In the genomic region with DNA sequence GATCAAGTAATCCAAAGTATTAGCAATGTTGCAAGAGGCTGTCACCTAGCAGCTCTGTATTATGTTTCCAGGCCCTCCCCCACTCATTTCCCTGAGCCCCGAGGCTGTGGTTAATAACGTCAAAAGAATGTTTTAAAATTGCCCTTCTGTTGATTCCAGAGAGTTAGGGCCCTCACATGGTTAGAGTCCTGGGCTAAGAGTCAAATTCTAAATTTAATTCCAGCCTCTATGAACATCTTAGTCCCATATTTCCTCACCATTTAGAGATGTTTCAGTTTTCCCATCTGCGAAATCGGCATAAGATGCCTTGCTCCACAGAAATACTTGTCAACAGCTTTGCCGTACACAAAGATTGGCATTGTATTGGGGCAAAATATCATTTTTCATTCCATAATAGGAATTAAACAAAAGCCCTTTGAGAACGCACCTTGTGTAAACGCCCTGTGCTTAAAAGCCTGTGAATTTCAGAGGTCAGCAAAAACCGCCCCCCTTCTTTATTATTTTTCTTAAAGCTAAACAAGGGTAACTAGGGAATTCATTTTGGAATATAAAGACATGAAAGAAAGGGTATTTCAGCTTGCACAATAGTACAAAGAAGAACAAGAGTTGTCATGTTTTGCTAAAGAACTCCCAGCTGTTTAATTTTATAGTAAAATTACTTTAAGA, we compare ENCODE assay signal across 11 cellular contexts.
DNase-seq lines count a peak whose midpoint lies in the region; ATAC-seq, FAIRE-seq and TF ChIP-seq lines count a peak whose summit lies in the region.
"Had no signal": no experiment of that assay in that cellular context is flagged by ENCODE, and none has a peak within 500 bp of the region (broad histone marks: within the 10 kb centered on the region; RNA-seq: fewer than 3 reads in every experiment).

No MANE protein-coding gene starts in this region.

- no peak for FAIRE-seq in GM12892 (lab: Jason Lieb, UNC)
- FAIRE-seq: H1 had no signal

- H3K36me3 Mint-ChIP-seq in activated CD8-positive, alpha-beta T cell treated with anti-CD3 and anti-CD28 coated beads for 36 hours (ENCODE audit: low read depth), result peaks cover 32% of the 10 kb centered on the region
- H3K36me3 Mint-ChIP-seq in activated CD8-positive, alpha-beta T cell treated with anti-CD3 and anti-CD28 coated beads, Interleukin-2, amount 10 ng/mL, durations not matched to agents 7 days and 5 days (ENCODE audit: low read depth), result peaks cover 34% of the 10 kb centered on the region
- no peaks in the 10 kb centered on the region for H3K36me3 Mint-ChIP-seq in T-helper 17 cell (ENCODE audit: low read depth)

- peak overlapping the region; percentile 79 to 93 for H3K27ac ChIP-seq in thoracic aorta

- no peak for ATAC-seq in activated CD8-positive, alpha-beta T cell treated with anti-CD3 and anti-CD28 coated beads for 36 hours
- ATAC-seq in activated CD8-positive, alpha-beta T cell treated with anti-CD3 and anti-CD28 coated beads, Interleukin-2, amount 10 ng/mL, durations not matched to agents 7 days and 5 days, result no peak
- ATAC-seq in T-helper 17 cell (no peak), left ventricle myocardium superior (peak; percentile 39), thoracic aorta (ENCODE audit: insufficient number of reproducible peaks, low FRiP score, low read depth) (peak; percentile 84), HG03460 (IDR thresholded peaks at IDR 0.05; ENCODE audit: unreplicated experiment) (no peak)

- H3K27me3 Mint-ChIP-seq in activated CD8-positive, alpha-beta T cell treated with anti-CD3 and anti-CD28 coated beads for 36 hours, result no peaks in the 10 kb centered on the region
- no peaks in the 10 kb centered on the region for H3K27me3 Mint-ChIP-seq in activated CD8-positive, alpha-beta T cell treated with anti-CD3 and anti-CD28 coated beads, Interleukin-2, amount 10 ng/mL, durations not matched to agents 7 days and 5 days (ENCODE audit: low read depth)
- H3K27me3 Mint-ChIP-seq in T-helper 17 cell, result no peaks in the 10 kb centered on the region

- H3K27me3 ChIP-seq in thoracic aorta (replicated peaks; ENCODE audit: insufficient read depth), result no peaks in the 10 kb centered on the region

- TF ChIP-seq POLR2A in GM12892 (IDR thresholded peaks at IDR 0.05; ENCODE audit: low read depth, low read length), result no peak

- no peak overlapping the region for H3K4me3 Mint-ChIP-seq in activated CD8-positive, alpha-beta T cell treated with anti-CD3 and anti-CD28 coated beads for 36 hours
- H3K4me3 Mint-ChIP-seq in activated CD8-positive, alpha-beta T cell treated with anti-CD3 and anti-CD28 coated beads, Interleukin-2, amount 10 ng/mL, durations not matched to agents 7 days and 5 days, result no peak overlapping the region
- no peak overlapping the region for H3K4me3 Mint-ChIP-seq in T-helper 17 cell

- intact Hi-C loops in activated CD8-positive, alpha-beta T cell treated with anti-CD3 and anti-CD28 coated beads for 36 hours (cut with micrococcal nuclease), result no loop called here
- intact Hi-C loops in left ventricle myocardium superior (cut with micrococcal nuclease), result loop anchor here (5.0 kb wide), 1 partner anchor 135 kb away; a partner anchor contains a TSS

- POLR2A ChIA-PET in activated CD8-positive, alpha-beta T cell treated with anti-CD3 and anti-CD28 coated beads for 36 hours (lab: Charles Lee), result interaction anchor here (1.0 to 4.1 kb wide), 6 partner anchors 10 to 206 kb away, joined by 3 to 21 read pairs (median 4); no protein-coding TSS in a partner anchor
- POLR2A ChIA-PET in activated CD8-positive, alpha-beta T cell treated with anti-CD3 and anti-CD28 coated beads, Interleukin-2, amount 10 ng/mL, durations not matched to agents 7 days and 5 days (lab: Charles Lee), result interaction anchor here (0.9 to 5.9 kb wide), 8 partner anchors 9 to 208 kb away, joined by 3 to 41 read pairs (median 5); a partner anchor contains a TSS

- CTCF ChIA-PET in activated CD8-positive, alpha-beta T cell treated with anti-CD3 and anti-CD28 coated beads for 36 hours (lab: Charles Lee), result interaction anchor here (0.6 to 5.8 kb wide), 17 partner anchors 8 to 211 kb away, joined by 3 to 106 read pairs (median 6); a partner anchor contains a TSS
- CTCF ChIA-PET in activated CD8-positive, alpha-beta T cell treated with anti-CD3 and anti-CD28 coated beads, Interleukin-2, amount 10 ng/mL, durations not matched to agents 7 days and 5 days (lab: Charles Lee), result interaction anchor here (0.6 to 11.3 kb wide), 20 partner anchors 9 to 400 kb away, joined by 3 to 253 read pairs (median 12); a partner anchor contains a TSS

- H3K9me3 ChIP-seq in T-helper 17 cell (ENCODE audit: control insufficient read depth, low read length, poor library complexity, severe bottlenecking) (no peaks in the 10 kb centered on the region), thoracic aorta (no peaks in the 10 kb centered on the region)

- no peaks in the 10 kb centered on the region for H3K9me3 Mint-ChIP-seq in activated CD8-positive, alpha-beta T cell treated with anti-CD3 and anti-CD28 coated beads for 36 hours
- no peaks in the 10 kb centered on the region for H3K9me3 Mint-ChIP-seq in activated CD8-positive, alpha-beta T cell treated with anti-CD3 and anti-CD28 coated beads, Interleukin-2, amount 10 ng/mL, durations not matched to agents 7 days and 5 days (ENCODE audit: insufficient read depth)

- H3K4me1 Mint-ChIP-seq in activated CD8-positive, alpha-beta T cell treated with anti-CD3 and anti-CD28 coated beads for 36 hours (ENCODE audit: low read depth), result peaks cover 60% of the 10 kb centered on the region
- peaks cover 62% of the 10 kb centered on the region for H3K4me1 Mint-ChIP-seq in activated CD8-positive, alpha-beta T cell treated with anti-CD3 and anti-CD28 coated beads, Interleukin-2, amount 10 ng/mL, durations not matched to agents 7 days and 5 days (ENCODE audit: low read depth)
- peaks cover 49% of the 10 kb centered on the region for H3K4me1 Mint-ChIP-seq in T-helper 17 cell

- no peaks in the 10 kb centered on the region for H3K36me3 ChIP-seq in thoracic aorta

- peak overlapping the region; percentile 44 for H3K4me3 ChIP-seq in thoracic aorta

- peaks cover 31 to 44% of the 10 kb centered on the region in 2 donors for H3K4me1 ChIP-seq in thoracic aorta (ENCODE audit: control insufficient read depth in 1 of 2, low read depth in 2 of 2)

- no peak for TF ChIP-seq CTCF in activated CD8-positive, alpha-beta T cell treated with anti-CD3 and anti-CD28 coated beads for 36 hours (IDR thresholded peaks at IDR 0.05)
- no peak for TF ChIP-seq CTCF in thoracic aorta (IDR thresholded peaks at IDR 0.05)

- H3K27ac Mint-ChIP-seq in activated CD8-positive, alpha-beta T cell treated with anti-CD3 and anti-CD28 coated beads for 36 hours, result peak overlapping the region; percentile 78
- H3K27ac Mint-ChIP-seq in activated CD8-positive, alpha-beta T cell treated with anti-CD3 and anti-CD28 coated beads, Interleukin-2, amount 10 ng/mL, durations not matched to agents 7 days and 5 days, result no peak overlapping the region
- peak overlapping the region; percentile 72 for H3K27ac Mint-ChIP-seq in T-helper 17 cell

- DNase-seq in activated CD8-positive, alpha-beta T cell treated with anti-CD3 and anti-CD28 coated beads for 36 hours, result no peak
- DNase-seq in activated CD8-positive, alpha-beta T cell treated with anti-CD3 and anti-CD28 coated beads, Interleukin-2, amount 10 ng/mL, durations not matched to agents 7 days and 5 days, result no peak
- DNase-seq in T-helper 17 cell, result no peak
- DNase-seq in left ventricle myocardium superior, result no peak
- DNase-seq in thoracic aorta (ENCODE audit: low spot score), result no peak
- DNase-seq in germinal center (ENCODE audit: low spot score), result no peak
- DNase-seq in GM12892 (ENCODE audit: insufficient read length), result no peak
- DNase-seq: DMS79 treated with DMSO at 0.1 percent for 48 hours, NCI-H526 treated with DMSO at 0.1 percent for 48 hours had no signal

Comparison
In these comparisons a context has a peak if more than half of its experiments do, and no peak if none do; other contexts are left out.
1. ATAC-seq: peak in left ventricle myocardium superior (single experiment) and thoracic aorta (single experiment); none in activated CD8-positive, alpha-beta T cell treated with anti-CD3 and anti-CD28 coated beads for 36 hours (single experiment), activated CD8-positive, alpha-beta T cell treated with anti-CD3 and anti-CD28 coated beads, Interleukin-2, amount 10 ng/mL, durations not matched to agents 7 days and 5 days (single experiment), T-helper 17 cell (single experiment) and HG03460 (single experiment).